In the genomic region with DNA sequence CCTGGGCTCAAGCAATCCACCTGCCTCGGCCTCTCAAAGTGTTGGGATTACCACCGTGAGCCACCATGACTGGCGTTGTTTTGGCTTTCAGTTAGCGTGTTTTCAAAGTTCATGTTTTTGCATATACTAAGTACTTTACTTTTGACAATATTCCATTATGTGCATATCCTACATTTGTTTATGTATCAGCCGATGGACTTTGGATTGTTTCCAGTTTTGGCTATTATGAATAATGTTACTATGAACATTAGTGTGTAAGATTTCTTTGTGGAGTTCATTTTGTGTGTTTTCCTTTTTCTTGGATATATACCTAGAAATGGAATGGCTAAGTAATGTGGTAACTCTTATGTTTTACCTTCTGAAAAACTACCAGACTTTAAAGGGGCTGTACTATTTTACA, we compare ENCODE assay signal across 15 cellular contexts.
"Had no signal": no experiment of that assay in that cellular context is flagged by ENCODE, and none has a peak within 500 bp of the region (broad histone marks: within the 10 kb centered on the region; RNA-seq: fewer than 3 reads in every experiment).

No MANE protein-coding gene starts in this region.

- ATAC-seq: foreskin keratinocyte; left colon; naive thymus-derived CD4-positive, alpha-beta T cell; stimulated activated naive B cell treated with anti-CD40 and anti-IgM and Interleukin-4, amounts not matched to agents 10 μg/mL and 1 μg/mL and 100 μg/mL, for 72 hours; stimulated activated naive CD8-positive, alpha-beta T cell treated with anti-CD3 and anti-CD28 coated beads, Interleukin-15, amount 100 ng/mL, for 72 hours had no signal

- H3K9me3 Mint-ChIP-seq: dendritic cell treated with granulocyte-macrophage colony-stimulating factor and Interleukin-4, amounts not matched to agents 40 ng/mL and 50 ng/mL, for 4 days; naive thymus-derived CD4-positive, alpha-beta T cell; stimulated activated naive B cell treated with anti-CD40 and anti-IgM and Interleukin-4, amounts not matched to agents 10 μg/mL and 1 μg/mL and 100 μg/mL, for 72 hours; stimulated activated naive CD8-positive, alpha-beta T cell treated with anti-CD3 and anti-CD28 coated beads, Interleukin-15, amount 100 ng/mL, for 72 hours had no signal

- H3K27ac Mint-ChIP-seq: dendritic cell treated with granulocyte-macrophage colony-stimulating factor and Interleukin-4, amounts not matched to agents 40 ng/mL and 50 ng/mL, for 4 days; naive thymus-derived CD4-positive, alpha-beta T cell; nephron progenitor cell; stimulated activated naive B cell treated with anti-CD40 and anti-IgM and Interleukin-4, amounts not matched to agents 10 μg/mL and 1 μg/mL and 100 μg/mL, for 72 hours had no signal

- DNase-seq: erythroblast; foreskin keratinocyte; head of caudate nucleus; left colon; mammary epithelial cell; naive thymus-derived CD4-positive, alpha-beta T cell; nephron progenitor cell; sigmoid colon; stimulated activated CD4-positive, alpha-beta T cell treated with anti-CD3 and anti-CD28 coated beads, Interleukin-2, amount 100 ng/mL, for 24 hours; stimulated activated CD4-positive, alpha-beta T cell treated with anti-CD3 and anti-CD28 coated beads, Interleukin-4, amount 100 ng/mL, for 4 hours; stimulated activated naive B cell treated with anti-CD40 and anti-IgM and Interleukin-4, amounts not matched to agents 10 μg/mL and 1 μg/mL and 100 μg/mL, for 72 hours; stimulated activated naive CD8-positive, alpha-beta T cell treated with anti-CD3 and anti-CD28 coated beads, Interleukin-15, amount 100 ng/mL, for 72 hours; testis; transverse colon had no signal

- H3K27me3 Mint-ChIP-seq: dendritic cell treated with granulocyte-macrophage colony-stimulating factor and Interleukin-4, amounts not matched to agents 40 ng/mL and 50 ng/mL, for 4 days; naive thymus-derived CD4-positive, alpha-beta T cell; stimulated activated naive B cell treated with anti-CD40 and anti-IgM and Interleukin-4, amounts not matched to agents 10 μg/mL and 1 μg/mL and 100 μg/mL, for 72 hours; stimulated activated naive CD8-positive, alpha-beta T cell treated with anti-CD3 and anti-CD28 coated beads, Interleukin-15, amount 100 ng/mL, for 72 hours had no signal

- H3K4me1 Mint-ChIP-seq: nephron progenitor cell had no signal

- H3K4me3 Mint-ChIP-seq: dendritic cell treated with granulocyte-macrophage colony-stimulating factor and Interleukin-4, amounts not matched to agents 40 ng/mL and 50 ng/mL, for 4 days; naive thymus-derived CD4-positive, alpha-beta T cell; nephron progenitor cell; stimulated activated naive B cell treated with anti-CD40 and anti-IgM and Interleukin-4, amounts not matched to agents 10 μg/mL and 1 μg/mL and 100 μg/mL, for 72 hours; stimulated activated naive CD8-positive, alpha-beta T cell treated with anti-CD3 and anti-CD28 coated beads, Interleukin-15, amount 100 ng/mL, for 72 hours had no signal
